ENCODE assay signal across 11 cellular contexts in genomic region chr2:110804915-110805314, GRCh38.
DNase-seq lines count a peak whose midpoint lies in the region; ATAC-seq lines count a peak whose summit lies in the region.
"Had no signal": no experiment of that assay in that cellular context is flagged by ENCODE, and none has a peak within 500 bp of the region (broad histone marks: within the 10 kb centered on the region; RNA-seq: fewer than 3 reads in every experiment).

No MANE protein-coding gene starts in this region.

- H3K9me3 ChIP-seq in CD4-positive, CD25-positive, alpha-beta regulatory T cell (ENCODE audit: control insufficient read depth in 2 of 2, low read length in 2 of 2), result no peaks in the 10 kb centered on the region

- H3K4me1 Mint-ChIP-seq in CD4-positive, CD25-positive, alpha-beta regulatory T cell, result peaks cover 0 to 7% (median 0%) of the 10 kb centered on the region in 4 donors
- peaks cover 15% of the 10 kb centered on the region for H3K4me1 Mint-ChIP-seq in activated CD4-positive, alpha-beta T cell treated with anti-CD3 and anti-CD28 coated beads for 36 hours
- H3K4me1 Mint-ChIP-seq in naive B cell, result peaks cover 25 to 34% (median 31%) of the 10 kb centered on the region in 3 donors

- no peaks in the 10 kb centered on the region for H3K36me3 ChIP-seq in CD4-positive, CD25-positive, alpha-beta regulatory T cell (ENCODE audit: control insufficient read depth, insufficient read depth, low read length)

- no peaks in the 10 kb centered on the region for H3K36me3 Mint-ChIP-seq in CD4-positive, CD25-positive, alpha-beta regulatory T cell
- peaks cover 2% of the 10 kb centered on the region for H3K36me3 Mint-ChIP-seq in activated CD4-positive, alpha-beta T cell treated with anti-CD3 and anti-CD28 coated beads for 36 hours (ENCODE audit: low read depth)
- H3K36me3 Mint-ChIP-seq in naive B cell, result peaks cover 0 to 6% of the 10 kb centered on the region in 2 donors

- peaks cover 5% of the 10 kb centered on the region for H3K4me1 ChIP-seq in CD4-positive, CD25-positive, alpha-beta regulatory T cell (ENCODE audit: control insufficient read depth, insufficient read depth, low read length, poor library complexity, severe bottlenecking)

- peak; percentile 79 to 81 for ATAC-seq in CD4-positive, CD25-positive, alpha-beta regulatory T cell (ENCODE audit: low read depth in 2 of 2)
- ATAC-seq in HG02759 (IDR thresholded peaks at IDR 0.05; ENCODE audit: unreplicated experiment) (peak; percentile 70), naive B cell (ENCODE audit: low read depth in 2 of 2) (peak; percentile 80 to 82)
- ATAC-seq in activated CD4-positive, alpha-beta T cell treated with anti-CD3 and anti-CD28 coated beads for 36 hours, result peak; percentile 99

- CTCF ChIA-PET in activated CD4-positive, alpha-beta T cell treated with anti-CD3 and anti-CD28 coated beads for 36 hours (lab: Charles Lee), result interaction anchor here (1.0 kb wide), 1 partner anchor 894 kb away, joined by 5 read pairs; no protein-coding TSS in a partner anchor

- intact Hi-C loops in activated CD4-positive, alpha-beta T cell treated with anti-CD3 and anti-CD28 coated beads for 36 hours (cut with DNase I, micrococcal nuclease), result loop anchor here (1.0 to 5.0 kb wide), 7 partner anchors 42 to 312 kb away; no protein-coding TSS in a partner anchor

- H3K27me3 Mint-ChIP-seq in CD4-positive, CD25-positive, alpha-beta regulatory T cell, result peaks cover 21% of the 10 kb centered on the region
- peaks cover 57% of the 10 kb centered on the region for H3K27me3 Mint-ChIP-seq in activated CD4-positive, alpha-beta T cell treated with anti-CD3 and anti-CD28 coated beads for 36 hours
- peaks cover 54 to 80% (median 62%) of the 10 kb centered on the region in 3 donors for H3K27me3 Mint-ChIP-seq in naive B cell

- peak overlapping the region in 1 of 3 donors; percentile 35 for H3K27ac Mint-ChIP-seq in CD4-positive, CD25-positive, alpha-beta regulatory T cell
- no peak overlapping the region for H3K27ac Mint-ChIP-seq in activated CD4-positive, alpha-beta T cell treated with anti-CD3 and anti-CD28 coated beads for 36 hours
- peak overlapping the region; percentile 89 to 98 (median 96) for H3K27ac Mint-ChIP-seq in naive B cell

- peak overlapping the region in 1 of 4 donors; percentile 35 for H3K4me3 Mint-ChIP-seq in CD4-positive, CD25-positive, alpha-beta regulatory T cell
- H3K4me3 Mint-ChIP-seq in activated CD4-positive, alpha-beta T cell treated with anti-CD3 and anti-CD28 coated beads for 36 hours, result no peak overlapping the region
- peak overlapping the region in 7 of 8 donors; percentile 13 to 83 (median 53) for H3K4me3 Mint-ChIP-seq in naive B cell

- peaks cover 0 to 6% (median 5%) of the 10 kb centered on the region in 7 donors for H3K9me3 Mint-ChIP-seq in CD4-positive, CD25-positive, alpha-beta regulatory T cell
- peaks cover 7% of the 10 kb centered on the region for H3K9me3 Mint-ChIP-seq in activated CD4-positive, alpha-beta T cell treated with anti-CD3 and anti-CD28 coated beads for 36 hours (ENCODE audit: low read depth)
- H3K9me3 Mint-ChIP-seq in naive B cell, result peaks cover 0 to 10% (median 5%) of the 10 kb centered on the region in 7 donors

- POLR2A ChIA-PET in activated CD4-positive, alpha-beta T cell treated with anti-CD3 and anti-CD28 coated beads for 36 hours (lab: Charles Lee), result interaction anchor here (0.6 kb wide), 1 partner anchor 306 kb away, joined by 3 read pairs; no protein-coding TSS in a partner anchor

- H3K27me3 ChIP-seq in CD4-positive, CD25-positive, alpha-beta regulatory T cell (ENCODE audit: control insufficient read depth, insufficient read depth, low read length), result no peaks in the 10 kb centered on the region

- DNase-seq in CD4-positive, CD25-positive, alpha-beta regulatory T cell, result peak in 2 of 3 donors; percentile 5 to 32
- peak; percentile 80 for DNase-seq in activated CD4-positive, alpha-beta T cell treated with anti-CD3 and anti-CD28 coated beads for 36 hours
- DNase-seq in naive B cell (peak; percentile 74), NCI-H774 (lab: John Stamatoyannopoulos, UW) (no peak), NCI-H2196 treated with DMSO at 0.1 percent for 48 hours (lab: John Stamatoyannopoulos, UW; ENCODE audit: unreplicated experiment) (no peak), mesenteric fat pad (ENCODE audit: low spot score) (no peak), EL (no peak)
- DNase-seq: AML-193, HCEC 1CT had no signal

- no peak overlapping the region for H3K4me3 ChIP-seq in CD4-positive, CD25-positive, alpha-beta regulatory T cell (ENCODE audit: low read depth, low read length)

- no peak overlapping the region for H3K27ac ChIP-seq in CD4-positive, CD25-positive, alpha-beta regulatory T cell (ENCODE audit: insufficient read depth, low read length, poor library complexity, severe bottlenecking)
- H3K27ac ChIP-seq: RWPE1 had no signal

Comparison
In these comparisons a context has a peak if more than half of its experiments do, and no peak if none do; other contexts are left out.
1. DNase-seq: peak in CD4-positive, CD25-positive, alpha-beta regulatory T cell (2 of 3), activated CD4-positive, alpha-beta T cell treated with anti-CD3 and anti-CD28 coated beads for 36 hours (single experiment) and naive B cell (single experiment); none in NCI-H774 (single experiment), NCI-H2196 treated with DMSO at 0.1 percent for 48 hours (single experiment), mesenteric fat pad (single experiment) and EL (single experiment).
2. Peak in every context shown above with its lines, with median percentiles within 50 percentile points of each other: ATAC-seq.